Comparison of ENCODE assay signal across 23 cellular contexts in the genomic region with DNA sequence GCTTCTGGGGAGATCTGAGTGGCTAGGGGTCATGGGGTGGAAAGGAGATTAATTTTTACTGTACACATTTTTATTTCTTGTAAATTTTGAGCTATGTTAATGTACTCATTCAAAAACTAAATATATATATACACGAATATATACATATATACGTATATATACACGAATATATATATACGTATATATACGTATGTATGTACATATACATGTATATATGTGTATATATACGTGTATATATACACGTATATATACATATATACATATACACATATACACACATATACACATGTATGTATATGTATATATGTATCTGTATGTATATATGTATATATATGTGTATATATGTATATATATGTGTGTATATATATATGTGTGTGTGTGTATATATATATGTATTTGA. TPM values are rescaled to one million over a fixed set of nuclear protein-coding genes. Genes with fewer than 3 reads are reported as not detected.
DNase-seq lines count a peak whose midpoint lies in the region; ATAC-seq, FAIRE-seq and TF ChIP-seq lines count a peak whose summit lies in the region.
"Had no signal": no experiment of that assay in that cellular context is flagged by ENCODE, and none has a peak within 500 bp of the region (broad histone marks: within the 10 kb centered on the region; RNA-seq: fewer than 3 reads in every experiment).

No MANE protein-coding gene starts in this region.

- no peaks in the 10 kb centered on the region for H3K27me3 ChIP-seq in cardiac muscle cell
- no peaks in the 10 kb centered on the region for H3K27me3 ChIP-seq in Panc1 (ENCODE audit: control insufficient read depth, insufficient read depth, low read length)
- no peaks in the 10 kb centered on the region for H3K27me3 ChIP-seq in RWPE2 (ENCODE audit: insufficient read depth, poor library complexity, severe bottlenecking)
- H3K27me3 ChIP-seq in GM23248 (replicated peaks; ENCODE audit: insufficient read depth): no peaks in the 10 kb centered on the region

- H3K27ac Mint-ChIP-seq in Calu3 (ENCODE audit: unreplicated experiment): peak overlapping the region; percentile 3
- H3K27ac Mint-ChIP-seq: CD4-positive, alpha-beta memory T cell had no signal

- no peak overlapping the region for H2AFZ ChIP-seq in GM23248

- H3K27ac ChIP-seq in cardiac muscle cell (peak overlapping the region; percentile 34), Panc1 (ENCODE audit: low read length) (peak overlapping the region; percentile 100), RWPE2 (ENCODE audit: poor library complexity, severe bottlenecking) (peak overlapping the region; percentile 100), GM23248 (no peak overlapping the region)
- H3K27ac ChIP-seq: 22Rv1, A549 had no signal

- H3K9me3 Mint-ChIP-seq in Calu3 (ENCODE audit: low read depth, unreplicated experiment): no peaks in the 10 kb centered on the region
- H3K9me3 Mint-ChIP-seq: CD4-positive, alpha-beta memory T cell had no signal

- H3K36me3 Mint-ChIP-seq in Calu3 (ENCODE audit: insufficient read depth, unreplicated experiment): peaks cover 28% of the 10 kb centered on the region
- H3K36me3 Mint-ChIP-seq: CD4-positive, alpha-beta memory T cell had no signal

- no peak overlapping the region for H3K4me3 Mint-ChIP-seq in Calu3 (ENCODE audit: low read depth, unreplicated experiment)
- H3K4me3 Mint-ChIP-seq: HFFc6 had no signal

- POLR2A ChIA-PET in Panc1 (lab: Charles Lee): no interaction called here

- no peak overlapping the region for H3K4me3 ChIP-seq in cardiac muscle cell
- no peak overlapping the region; a peak in 1 of 4 replicates for H3K4me3 ChIP-seq in Panc1 (ENCODE audit: low read depth in 2 of 2, low read length in 2 of 2)
- no peak overlapping the region for H3K4me3 ChIP-seq in RWPE2 (ENCODE audit: severe bottlenecking)
- H3K4me3 ChIP-seq in GM23248: no peak overlapping the region
- H3K4me3 ChIP-seq: A549, HAP-1 had no signal

- no peak for FAIRE-seq in GM19239 (lab: Jason Lieb, UNC)
- FAIRE-seq: A549, GM12891, GM18507, H54 had no signal

- DNase-seq in cardiac muscle cell (ENCODE audit: low read depth in 1 of 2, low spot score in 1 of 2): no peak
- DNase-seq in Right ventricle myocardium inferior (ENCODE audit: missing footprints): no peak
- DNase-seq in Calu3: no peak
- DNase-seq in Panc1 (ENCODE audit: low read depth, low spot score): no peak
- DNase-seq in RWPE2 (ENCODE audit: low spot score): no peak
- no peak for DNase-seq in GM23248
- no peak for DNase-seq in GM19239 (ENCODE audit: insufficient read length, low spot score)
- DNase-seq in KG1 (lab: John Stamatoyannopoulos, UW): no peak
- DNase-seq: C1 segment of cervical spinal cord; CD4-positive, alpha-beta memory T cell; COR-L47; DMS 273 treated with DMSO at 0.1 percent for 48 hours; DMS79; EL; GF-D8; GOT3; HFFc6 had no signal

- ATAC-seq in Right ventricle myocardium inferior: no peak
- ATAC-seq in Panc1: no peak
- no peak for ATAC-seq in RWPE2 (ENCODE audit: low read depth)
- ATAC-seq: A549 had no signal

- no peak overlapping the region for H3K9ac ChIP-seq in GM23248

- intact Hi-C loops in Right ventricle myocardium inferior (cut with DNase I): no loop called here
- intact Hi-C loops in Calu3 (cut with micrococcal nuclease; ENCODE audit: unreplicated experiment): no loop called here
- intact Hi-C loops in Panc1 (cut with micrococcal nuclease; ENCODE audit: unreplicated experiment): loop anchor here (5.0 kb wide), 1 partner anchor 55 kb away; no protein-coding TSS in a partner anchor

- peaks cover 61% of the 10 kb centered on the region for H3F3A ChIP-seq in GM23248 (ENCODE audit: insufficient read depth)

- H3K4me1 Mint-ChIP-seq in Calu3 (ENCODE audit: low read depth, unreplicated experiment): peaks cover 30% of the 10 kb centered on the region

- H3K9me2 ChIP-seq in GM23248 (ENCODE audit: insufficient read depth): no peaks in the 10 kb centered on the region

- BruUV-seq in Calu3 (replicated peaks; lab: Mats Ljungman, UMichigan): no TSS peak
- no TSS peak for BruUV-seq in Panc1 (replicated peaks; lab: Mats Ljungman, UMichigan)

- peaks cover 42% of the 10 kb centered on the region for H3K79me2 ChIP-seq in GM23248 (ENCODE audit: insufficient read depth)

- TF ChIP-seq CTCF in cardiac muscle cell (IDR thresholded peaks at IDR 0.05; ENCODE audit: low read depth, low read length) (no peak), Calu3 (IDR thresholded peaks at IDR 0.05; ENCODE audit: unreplicated experiment) (no peak), Panc1 (IDR thresholded peaks at IDR 0.05) (no peak), RWPE2 (IDR thresholded peaks at IDR 0.05; ENCODE audit: poor library complexity, severe bottlenecking) (no peak)

- no peaks in the 10 kb centered on the region for H3K27me3 Mint-ChIP-seq in Calu3 (ENCODE audit: unreplicated experiment)

- CTCF ChIA-PET in Calu3 (lab: Charles Lee) (no interaction called here), Panc1 (lab: Charles Lee) (no interaction called here)

- in situ Hi-C loops in Panc1 (cut with HindIII; ENCODE audit: low pct_unique_long_range_greater_than_20kb, low sequenced_read_pairs): no loop called here
- in situ Hi-C loops in GM23248 (cut with MboI): no loop called here

- H3K36me3 ChIP-seq in cardiac muscle cell (peaks cover 19% of the 10 kb centered on the region), Panc1 (ENCODE audit: control insufficient read depth, insufficient read depth, low read length) (peaks cover 10% of the 10 kb centered on the region), RWPE2 (ENCODE audit: low read depth) (peaks cover 8% of the 10 kb centered on the region; the same call in 1 of the 2 replicates), GM23248 (ENCODE audit: low read depth) (no peaks in the 10 kb centered on the region)
- H3K36me3 ChIP-seq: HAP-1 had no signal

- H3K9me3 ChIP-seq in cardiac muscle cell (ENCODE audit: low read depth) (no peaks in the 10 kb centered on the region), Panc1 (ENCODE audit: control insufficient read depth, insufficient read depth, low read depth, low read length) (no peaks in the 10 kb centered on the region), RWPE2 (ENCODE audit: severe bottlenecking) (no peaks in the 10 kb centered on the region), GM23248 (ENCODE audit: low read depth) (no peaks in the 10 kb centered on the region)
- H3K9me3 ChIP-seq: HAP-1 had no signal

- no peaks in the 10 kb centered on the region for H4K20me1 ChIP-seq in GM23248 (ENCODE audit: insufficient read depth)

- H3K4me1 ChIP-seq in cardiac muscle cell (ENCODE audit: low read depth) (peaks cover 25% of the 10 kb centered on the region), Panc1 (ENCODE audit: control insufficient read depth, insufficient read depth, low read length) (peaks cover 75% of the 10 kb centered on the region), RWPE2 (ENCODE audit: insufficient read depth, poor library complexity, severe bottlenecking) (peaks cover 29% of the 10 kb centered on the region), GM23248 (ENCODE audit: insufficient read depth) (peaks cover 38% of the 10 kb centered on the region)

- WGBS in GM23248 (ENCODE audit: low coverage in 1 of 2, low lambda C conversion rate in 2 of 2, missing lambda C conversion rate in 2 of 2), 2 experiments: 90 to 99% methylated on average over 5 to 7 of the region's 7 CpGs

- H3K4me2 ChIP-seq in GM23248 (ENCODE audit: unreplicated experiment): no peak overlapping the region
- H3K4me2 ChIP-seq: A549 had no signal

RNA-seq across cellular contexts. Expression of gene FHL2, which starts 3.0 kb away (rescaled TPM):
- 586 and 1,288 TPM in 2 replicates for total RNA-seq in cardiac muscle cell
- 612 and 1,543 TPM in 2 replicates for polyA plus RNA-seq in cardiac muscle cell
- 1,619 TPM for total RNA-seq in Right ventricle myocardium inferior
- total RNA-seq in Calu3 (2022): 51.9 and 67.4 TPM in 2 replicates
- total RNA-seq in Panc1 (2021; ENCODE audit: unreplicated experiment): 378 TPM
- polyA plus RNA-seq in Panc1 (2012; ENCODE audit: insufficient read length): 411 TPM
- 383 and 404 TPM in 2 replicates for total RNA-seq in GM23248 (2014; rRNA removed; shearing (Covaris generic))
- 598 and 610 TPM in 2 replicates for polyA plus RNA-seq in GM23248 (2016; fragmentation: Nextera tagmentation; extraction: Ambion mirVana)
